In the genomic region with DNA sequence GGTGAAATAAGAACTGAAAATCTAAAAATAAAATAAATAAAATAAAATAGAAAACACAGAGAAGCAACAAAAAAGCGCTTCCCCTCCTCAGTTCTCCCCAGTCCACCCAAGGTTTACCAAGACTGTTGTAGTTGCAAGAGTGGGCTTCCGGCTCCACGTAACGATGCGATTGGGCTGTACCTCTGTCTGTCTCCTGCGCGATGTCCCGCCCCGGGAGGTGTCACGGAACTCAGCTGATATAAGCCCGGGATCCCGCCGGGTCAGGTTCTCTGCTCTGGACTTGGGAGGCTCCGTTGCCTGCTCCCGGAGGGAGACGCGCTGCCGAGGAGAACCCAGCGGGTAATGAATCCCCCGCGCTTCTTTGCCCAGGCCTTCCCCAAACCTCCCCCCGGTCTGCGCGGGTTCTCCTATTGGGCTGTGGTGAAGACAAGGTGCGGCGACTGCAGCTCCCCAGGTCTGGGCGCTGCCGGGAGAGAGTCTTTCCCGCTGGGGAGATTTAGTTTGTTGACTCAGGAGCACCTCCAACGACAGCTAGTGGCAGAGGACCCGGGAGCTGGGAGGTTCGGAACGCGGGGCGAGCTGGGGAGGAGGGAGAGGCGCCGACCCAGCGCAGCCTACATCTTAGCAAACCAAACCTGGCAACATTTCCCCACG, we compare ENCODE assay signal across 8 cellular contexts. TPM values are rescaled to one million over a fixed set of nuclear protein-coding genes. Genes with fewer than 3 reads are reported as not detected.
DNase-seq lines count a peak whose midpoint lies in the region; ATAC-seq and TF ChIP-seq lines count a peak whose summit lies in the region.

A gene (plus strand): TSS at position 268 of the 654 bp plus-strand sequence. CDS start 15,619 bp downstream, outside the sequence.

- H4K8ac ChIP-seq in mesenchymal stem cell (ENCODE audit: low read length): peak within 1 kb of the TSS; percentile 55

- peak within 1 kb of the TSS; percentile 71 for H3K27ac ChIP-seq in BLaER1
- H3K27ac ChIP-seq in endodermal cell (ENCODE audit: low read depth, low read length): no peak within 1 kb of the TSS
- peak within 1 kb of the TSS; percentile 52 for H3K27ac ChIP-seq in mesenchymal stem cell (ENCODE audit: low read length, poor library complexity, severe bottlenecking)

- peaks cover 3% of the 10 kb centered on the region for H3K27me3 Mint-ChIP-seq in endodermal cell (ENCODE audit: insufficient read depth)

- H3K9me3 ChIP-seq in BLaER1: no peaks in the 10 kb centered on the region
- no peaks in the 10 kb centered on the region for H3K9me3 ChIP-seq in endodermal cell (ENCODE audit: control insufficient read depth, low read length)
- H3K9me3 ChIP-seq in mesenchymal stem cell (ENCODE audit: control insufficient read depth, low read length): no peaks in the 10 kb centered on the region

- H2BK12ac ChIP-seq in mesenchymal stem cell (ENCODE audit: low read length in 2 of 2): no peak within 1 kb of the TSS

- H3K27me3 ChIP-seq in BLaER1 (no peaks in the 10 kb centered on the region), endodermal cell (ENCODE audit: control insufficient read depth, insufficient read depth, low read length, poor library complexity, severe bottlenecking) (no peaks in the 10 kb centered on the region), mesenchymal stem cell (ENCODE audit: control insufficient read depth in 1 of 2, insufficient read depth in 1 of 2, low read length in 2 of 2) (peaks cover 0 to 6% of the 10 kb centered on the region in 2 experiments)

- peak within 1 kb of the TSS; percentile 18 for H4K91ac ChIP-seq in mesenchymal stem cell (ENCODE audit: low read length)

- H2AFZ ChIP-seq in mesenchymal stem cell (ENCODE audit: low read depth, low read length): peak within 1 kb of the TSS; percentile 58

- H3K18ac ChIP-seq in mesenchymal stem cell (ENCODE audit: low read depth in 1 of 2, low read length in 2 of 2): peak within 1 kb of the TSS; percentile 33 to 82

- peak within 1 kb of the TSS; percentile 94 for H3K4me3 Mint-ChIP-seq in endodermal cell

- H3K23ac ChIP-seq in mesenchymal stem cell (ENCODE audit: low read length in 2 of 2): peak within 1 kb of the TSS in 1 of 2 experiments; percentile 62

- DNase-seq in GM19240 (ENCODE audit: insufficient read length, low spot score): peak; percentile 65
- DNase-seq in NK-92 (lab: John Stamatoyannopoulos, UW; ENCODE audit: unreplicated experiment): peak; percentile 43
- peak; percentile 88 for DNase-seq in activated CD8-positive, alpha-beta memory T cell treated with anti-CD3 and anti-CD28 coated beads, Interleukin-2, amount 50 U/mL, for 1 hour (ENCODE audit: extremely low read depth)
- DNase-seq in endodermal cell: peak; percentile 99
- peak; percentile 91 for DNase-seq in mesenchymal stem cell
- DNase-seq in stimulated activated CD8-positive, alpha-beta memory T cell treated with anti-CD3 and anti-CD28 coated beads, Interleukin-12 subunit alpha, Interleukin-12 subunit beta, amount 100 ng/mL, for 24 hours (ENCODE audit: extremely low read depth): peak; percentile 77

- ATAC-seq in HG03457 (IDR thresholded peaks at IDR 0.05; ENCODE audit: unreplicated experiment): peak; percentile 50

- H3K79me1 ChIP-seq in mesenchymal stem cell (replicated peaks; ENCODE audit: low read length, poor library complexity, severe bottlenecking): no peaks in the 10 kb centered on the region

- no peak for TF ChIP-seq CTCF in endodermal cell (conservative IDR thresholded peaks at IDR 0.05)

- peaks cover 35% of the 10 kb centered on the region for H4K20me1 ChIP-seq in BLaER1

- H3K36me3 ChIP-seq in BLaER1: peaks cover 8% of the 10 kb centered on the region
- H3K36me3 ChIP-seq in endodermal cell (ENCODE audit: control insufficient read depth, insufficient read depth, low read length): no peaks in the 10 kb centered on the region
- H3K36me3 ChIP-seq in mesenchymal stem cell (ENCODE audit: control insufficient read depth in 1 of 2, insufficient read depth in 2 of 2, low read depth in 1 of 2, low read length in 2 of 2): peaks cover 0 to 17% of the 10 kb centered on the region in 2 experiments

- no peak within 1 kb of the TSS for H2BK5ac ChIP-seq in mesenchymal stem cell (ENCODE audit: low read depth, low read length, poor library complexity, severe bottlenecking)

- H3K27ac Mint-ChIP-seq in endodermal cell: peak within 1 kb of the TSS; percentile 95

- peak within 1 kb of the TSS; percentile 56 for H2BK15ac ChIP-seq in mesenchymal stem cell (ENCODE audit: low read depth, poor library complexity, severe bottlenecking)

- no peaks in the 10 kb centered on the region for H3K9me3 Mint-ChIP-seq in endodermal cell

- H2AK5ac ChIP-seq in mesenchymal stem cell (ENCODE audit: low read length, severe bottlenecking): no peak within 1 kb of the TSS

- H3K4me3 ChIP-seq in BLaER1 (peak within 1 kb of the TSS; percentile 85), endodermal cell (ENCODE audit: low read length) (peak within 1 kb of the TSS; percentile 95), mesenchymal stem cell (ENCODE audit: insufficient read depth in 1 of 2, low read depth in 1 of 2, low read length in 2 of 2) (peak within 1 kb of the TSS; percentile 69 to 97)

- WGBS in endodermal cell (ENCODE audit: insufficient coverage in 1 of 2, insufficient read length in 1 of 2), 2 experiments: 0 to 1% methylated on average over 25 to 37 of the region's 39 CpGs
- WGBS in mesenchymal stem cell: under 1% methylated on average over 28 of the region's 39 CpGs

- peak within 1 kb of the TSS; percentile 56 for H2BK120ac ChIP-seq in mesenchymal stem cell (ENCODE audit: low read depth, low read length)

- H3K9ac ChIP-seq in BLaER1: peak within 1 kb of the TSS; percentile 82
- peak within 1 kb of the TSS; percentile 80 for H3K9ac ChIP-seq in endodermal cell (ENCODE audit: extremely low read depth, low read length, poor library complexity, severe bottlenecking)
- H3K9ac ChIP-seq in mesenchymal stem cell (ENCODE audit: low read length): peak within 1 kb of the TSS; percentile 100

- H3K14ac ChIP-seq in mesenchymal stem cell (ENCODE audit: low read length in 2 of 2): peak within 1 kb of the TSS in 1 of 2 experiments; percentile 86

- peak within 1 kb of the TSS in 1 of 2 experiments; percentile 81 for H3K4ac ChIP-seq in mesenchymal stem cell (ENCODE audit: low read depth in 1 of 2, low read length in 2 of 2)

- H3K4me2 ChIP-seq in BLaER1: peak within 1 kb of the TSS; percentile 97
- peak within 1 kb of the TSS; percentile 98 for H3K4me2 ChIP-seq in mesenchymal stem cell (ENCODE audit: low read length, poor library complexity, severe bottlenecking)

- peaks cover 18% of the 10 kb centered on the region for H3K4me1 Mint-ChIP-seq in endodermal cell

- H3K4me1 ChIP-seq in BLaER1: peaks cover 39% of the 10 kb centered on the region
- H3K4me1 ChIP-seq in endodermal cell (ENCODE audit: control insufficient read depth, insufficient read depth, low read length): peaks cover 8% of the 10 kb centered on the region
- peaks cover 12% of the 10 kb centered on the region for H3K4me1 ChIP-seq in mesenchymal stem cell (ENCODE audit: control insufficient read depth, insufficient read depth, low read depth, low read length)

- H3K36me3 Mint-ChIP-seq in endodermal cell (ENCODE audit: low read depth): no peaks in the 10 kb centered on the region

RNA-seq across cellular contexts. Expression of the gene that starts here (rescaled TPM):
- 10 to 100 TPM; 12.4 TPM for total RNA-seq in endodermal cell
- polyA plus RNA-seq in endodermal cell (2013, experiment 1 of 2): 5.5 TPM
- 7.3 TPM for polyA plus RNA-seq in endodermal cell (2013, experiment 2 of 2)
- polyA plus RNA-seq in mesenchymal stem cell (2013, experiment 1 of 2): 11.9 TPM
- 11.0 TPM for polyA plus RNA-seq in mesenchymal stem cell (2013, experiment 2 of 2)

Comparison
In these comparisons a context has a peak if more than half of its experiments do, and no peak if none do; other contexts are left out.
1. DNase-seq: peak in every context shown above with its lines; median percentile 99 in endodermal cell; 91 in mesenchymal stem cell; 88 in activated CD8-positive, alpha-beta memory T cell treated with anti-CD3 and anti-CD28 coated beads, Interleukin-2, amount 50 U/mL, for 1 hour; 77 in stimulated activated CD8-positive, alpha-beta memory T cell treated with anti-CD3 and anti-CD28 coated beads, Interleukin-12 subunit alpha, Interleukin-12 subunit beta, amount 100 ng/mL, for 24 hours; 65 in GM19240; 43 in NK-92.